ENCODE assay signal across 20 cellular contexts in genomic region chr4:30258949-30259348, GRCh38.
DNase-seq lines count a peak whose midpoint lies in the region; ATAC-seq, FAIRE-seq and TF ChIP-seq lines count a peak whose summit lies in the region.
"Had no signal": no experiment of that assay in that cellular context is flagged by ENCODE, and none has a peak within 500 bp of the region (broad histone marks: within the 10 kb centered on the region; RNA-seq: fewer than 3 reads in every experiment).

No MANE protein-coding gene starts in this region.

- H3K9me3 ChIP-seq in HepG2 (ENCODE audit: low read length) (peaks cover 85% of the 10 kb centered on the region), right lobe of liver (no peaks in the 10 kb centered on the region), RWPE2 (ENCODE audit: severe bottlenecking) (no peaks in the 10 kb centered on the region)
- H3K9me3 ChIP-seq: BLaER1 treated with 17β-estradiol and CSF1 and Interleukin-3, amounts not matched to agents 10 nM and 100 nM had no signal

- no TSS peak for BruUV-seq in HepG2 (replicated peaks; lab: Mats Ljungman, UMichigan)

- intact Hi-C loops in HepG2 (cut with micrococcal nuclease; ENCODE audit: unreplicated experiment), result no loop called here
- intact Hi-C loops in right lobe of liver (cut with DNase I), result no loop called here

- no peaks in the 10 kb centered on the region for H3K79me2 ChIP-seq in HepG2 (ENCODE audit: insufficient read depth, low read length)

- no peaks in the 10 kb centered on the region for H4K20me1 ChIP-seq in HepG2 (ENCODE audit: insufficient read depth, low read length)
- H4K20me1 ChIP-seq: BLaER1 treated with 17β-estradiol and CSF1 and Interleukin-3, amounts not matched to agents 10 nM and 100 nM had no signal

- DNase-seq in HepG2 (ENCODE audit: low spot score) (no peak), right lobe of liver (no peak), RWPE2 (ENCODE audit: low spot score) (no peak), foreskin melanocyte (peak; percentile 1), dermis blood vessel endothelial cell (no peak)
- DNase-seq: 8988T; ACHN; Calu3; CD4-positive, CD25-positive, alpha-beta regulatory T cell; GM23248; IMR-90; KBM-7 had no signal

- TF ChIP-seq POLR2A in HepG2 (IDR thresholded peaks at IDR 0.05; ENCODE audit: insufficient read depth in 1 of 2, low read depth in 2 of 2, low read length in 2 of 2) (no peak), right lobe of liver (IDR thresholded peaks at IDR 0.05) (no peak)

- TF ChIP-seq CTCF in HepG2 (CRISPR knock-in tag; IDR thresholded peaks at IDR 0.05) (no peak), right lobe of liver (IDR thresholded peaks at IDR 0.05) (no peak), RWPE2 (IDR thresholded peaks at IDR 0.05; ENCODE audit: poor library complexity, severe bottlenecking) (no peak)

- H3K4me1 ChIP-seq in HepG2 (ENCODE audit: insufficient read depth, low read length) (no peaks in the 10 kb centered on the region), right lobe of liver (no peaks in the 10 kb centered on the region), RWPE2 (ENCODE audit: insufficient read depth, poor library complexity, severe bottlenecking) (peaks cover 6% of the 10 kb centered on the region)

- no peak overlapping the region for H3K4me2 ChIP-seq in HepG2 (ENCODE audit: low read depth, low read length)
- H3K4me2 ChIP-seq: BLaER1 treated with 17β-estradiol and CSF1 and Interleukin-3, amounts not matched to agents 10 nM and 100 nM had no signal

- FAIRE-seq in HepG2 (lab: Jason Lieb, UNC), result no peak
- FAIRE-seq: G401.6, GM12891, H54 had no signal

- CTCF ChIA-PET in HepG2 (lab: Yijun Ruan, JAX; ENCODE audit: low intra/inter-chr PET ratio, low total read pairs), result no interaction called here

- H2AFZ ChIP-seq in HepG2 (ENCODE audit: low read length), result no peak overlapping the region
- H2AFZ ChIP-seq: GM23248 had no signal

- H3K27ac ChIP-seq in HepG2 (ENCODE audit: extremely low read length, insufficient read depth, low read length) (no peak overlapping the region), right lobe of liver (no peak overlapping the region), RWPE2 (ENCODE audit: poor library complexity, severe bottlenecking) (no peak overlapping the region)
- H3K27ac ChIP-seq: BLaER1 treated with 17β-estradiol and CSF1 and Interleukin-3, amounts not matched to agents 10 nM and 100 nM; GM23248; HL-60 had no signal

- H3K4me3 ChIP-seq in HepG2 (replicated peaks in 1 of 3; ENCODE audit: insufficient read depth in 1 of 3, low read depth in 2 of 3, low read length in 3 of 3) (no peak overlapping the region), right lobe of liver (no peak overlapping the region), RWPE2 (ENCODE audit: severe bottlenecking) (no peak overlapping the region)
- H3K4me3 ChIP-seq: BLaER1 treated with 17β-estradiol and CSF1 and Interleukin-3, amounts not matched to agents 10 nM and 100 nM; GM23248 had no signal

- ATAC-seq in HepG2, result no peak
- no peak for ATAC-seq in right lobe of liver
- ATAC-seq in RWPE2 (ENCODE audit: low read depth), result peak; percentile 67; the same call in 2 of the 3 replicates
- ATAC-seq in HG02588 (IDR thresholded peaks at IDR 0.05; ENCODE audit: unreplicated experiment), result no peak
- no peak for ATAC-seq in GM19324 (IDR thresholded peaks at IDR 0.05; ENCODE audit: low FRiP score, unreplicated experiment)
- ATAC-seq: HCT116 had no signal

- POLR2A ChIA-PET in HepG2 (lab: Yijun Ruan, JAX), result no interaction called here

- H3K9ac ChIP-seq in HepG2 (ENCODE audit: insufficient read depth, low read depth, low read length), result no peak overlapping the region
- H3K9ac ChIP-seq: BLaER1 treated with 17β-estradiol and CSF1 and Interleukin-3, amounts not matched to agents 10 nM and 100 nM; GM23248 had no signal

- TF ChIP-seq RAD21 in HepG2 (CRISPR knock-in tag; IDR thresholded peaks at IDR 0.05), result no peak

- no peaks in the 10 kb centered on the region for H3K27me3 ChIP-seq in HepG2 (ENCODE audit: control insufficient read depth in 1 of 2, insufficient read depth in 2 of 2, low read length in 2 of 2)
- H3K27me3 ChIP-seq in right lobe of liver, result no peaks in the 10 kb centered on the region
- no peaks in the 10 kb centered on the region for H3K27me3 ChIP-seq in RWPE2 (ENCODE audit: insufficient read depth, poor library complexity, severe bottlenecking)
- H3K27me3 ChIP-seq: BLaER1 treated with 17β-estradiol and CSF1 and Interleukin-3, amounts not matched to agents 10 nM and 100 nM had no signal

- no peak for TF ChIP-seq EP300 in HepG2 (IDR thresholded peaks at IDR 0.05; ENCODE audit: low read depth in 2 of 2, low read length in 2 of 2)
- TF ChIP-seq EP300 in HepG2 (CRISPR knock-in tag; IDR thresholded peaks at IDR 0.05; ENCODE audit: borderline replicate concordance), result no peak

- no peaks in the 10 kb centered on the region for H3K36me3 ChIP-seq in HepG2 (replicated peaks in 1 of 2; ENCODE audit: control insufficient read depth in 1 of 2, insufficient read depth in 2 of 2, low read length in 2 of 2)
- H3K36me3 ChIP-seq in right lobe of liver, result no peaks in the 10 kb centered on the region
- no peaks in the 10 kb centered on the region for H3K36me3 ChIP-seq in RWPE2 (ENCODE audit: low read depth)
- H3K36me3 ChIP-seq: BLaER1 treated with 17β-estradiol and CSF1 and Interleukin-3, amounts not matched to agents 10 nM and 100 nM had no signal

- WGBS in HepG2 (ENCODE audit: low lambda C conversion rate), result 1% methylated on average over 3 of the region's 3 CpGs
- 24% methylated on average over 3 of the region's 3 CpGs for WGBS in right lobe of liver (ENCODE audit: insufficient coverage, low coverage, low lambda C conversion rate, missing lambda C conversion rate)

- in situ Hi-C loops in HepG2 (cut with HindIII; ENCODE audit: extremely low pct_ligation_motif_present, low pct_unique_long_range_greater_than_20kb), result no loop called here

TF ChIP-seq in HepG2, 621 proteins besides CTCF, POLR2A, EP300 and RAD21:
- TF ChIP-seq HMGXB4 (CRISPR knock-in tag; IDR thresholded peaks at IDR 0.05; ENCODE audit: borderline replicate concordance in 1 of 2, low read depth in 1 of 2) (no peak), CREB1 (IDR thresholded peaks at IDR 0.05) (peak; percentile 60; the same call in 1 of the 2 replicates), CREB1 (CRISPR knock-in tag; IDR thresholded peaks at IDR 0.05) (no peak), ZNF562 (CRISPR knock-in tag; IDR thresholded peaks at IDR 0.05; ENCODE audit: borderline replicate concordance) (no peak)
